ENCODE assay signal across 19 cellular contexts in genomic region chr1:40673452-40673851, GRCh38.
"Had no signal": no experiment of that assay in that cellular context is flagged by ENCODE, and none has a peak within 500 bp of the region (broad histone marks: within the 10 kb centered on the region; RNA-seq: fewer than 3 reads in every experiment).

No MANE protein-coding gene starts in this region.

- H3K36me3 ChIP-seq: left ventricle myocardium inferior, lower lobe of right lung, neural progenitor cell, right lobe of liver, suprapubic skin, thyroid gland, upper lobe of right lung had no signal

- H3K27me3 ChIP-seq: neural progenitor cell, right lobe of liver, suprapubic skin, thyroid gland, upper lobe of right lung had no signal

- H3K4me2 ChIP-seq: neural progenitor cell had no signal

- H3K9ac ChIP-seq: neural progenitor cell, parathyroid adenoma had no signal

- H3K9me3 ChIP-seq: left ventricle myocardium inferior, lower lobe of right lung, psoas muscle, right lobe of liver, suprapubic skin, thyroid gland, upper lobe of right lung had no signal

- DNase-seq: effector memory CD4-positive, alpha-beta T cell; foreskin keratinocyte; immature natural killer cell; left ventricle myocardium inferior; lower lobe of right lung; occipital lobe; psoas muscle; retina; right lobe of liver; stimulated activated CD4-positive, alpha-beta T cell treated with anti-CD3 and anti-CD28 coated beads, Interleukin-4, amount 100 ng/mL, for 1 hour; stimulated activated CD8-positive, alpha-beta memory T cell treated with anti-CD3 and anti-CD28 coated beads, Interleukin-4, amount 100 ng/mL, for 48 hours; stimulated activated naive CD8-positive, alpha-beta T cell treated with anti-CD3 and anti-CD28 coated beads, Interleukin-15, Interleukin-2, amounts not matched to agents 100 U/mL and 50 U/mL, for 24 hours; thyroid gland; upper lobe of right lung had no signal

- H3K27ac ChIP-seq: foreskin keratinocyte, left ventricle myocardium inferior, lower lobe of right lung, neural progenitor cell, parathyroid adenoma, psoas muscle, right lobe of liver, suprapubic skin, thyroid gland, upper lobe of right lung had no signal

- H3K79me2 ChIP-seq: parathyroid adenoma had no signal

- FAIRE-seq: endometrium, keratinocyte had no signal

- H2AFZ ChIP-seq: neural progenitor cell, parathyroid adenoma had no signal

- H3K4me3 ChIP-seq: left ventricle myocardium inferior, lower lobe of right lung, neural progenitor cell, psoas muscle, right lobe of liver, suprapubic skin, thyroid gland, upper lobe of right lung had no signal

- H3K4me1 ChIP-seq: foreskin keratinocyte, neural progenitor cell, parathyroid adenoma, psoas muscle had no signal
